ENCODE assay signal across 8 cellular contexts in genomic region chr11:8090756-8091155, GRCh38. TPM values are rescaled to one million over a fixed set of nuclear protein-coding genes. Genes with fewer than 3 reads are reported as not detected.
A peak's percentile ranks its signal among the peaks of the same experiment; 100 is the strongest.
DNase-seq lines count a peak whose midpoint lies in the region; ATAC-seq, FAIRE-seq and TF ChIP-seq lines count a peak whose summit lies in the region.

No MANE protein-coding gene starts in this region.

- no peaks in the 10 kb centered on the region for H3K27me3 ChIP-seq in astrocyte (ENCODE audit: insufficient read depth, low read length)

- no peak overlapping the region for H3K9ac ChIP-seq in astrocyte (ENCODE audit: low read length)

- no peak overlapping the region for H2AFZ ChIP-seq in astrocyte (ENCODE audit: low read depth, low read length)

- H4K20me1 ChIP-seq in astrocyte (ENCODE audit: insufficient read depth, low read length) = peaks cover 44% of the 10 kb centered on the region

- peaks cover 26% of the 10 kb centered on the region for H3K27me3 Mint-ChIP-seq in astrocyte (ENCODE audit: low read depth, unreplicated experiment)

- peak; percentile 45 for TF ChIP-seq RAD21 in Ishikawa (IDR thresholded peaks at IDR 0.05; ENCODE audit: low read depth)

- peak; percentile 8 for DNase-seq in DMS53 treated with DMSO at 0.1 percent for 48 hours (lab: John Stamatoyannopoulos, UW; ENCODE audit: unreplicated experiment)
- no peak for DNase-seq in astrocyte (ENCODE audit: low read depth)
- DNase-seq in lung microvascular endothelial cell (ENCODE audit: low read depth in 2 of 2) = peak; percentile 30 to 57
- DNase-seq in RCC 7860 (ENCODE audit: low spot score) = no peak
- no peak for DNase-seq in NK-92 (lab: John Stamatoyannopoulos, UW; ENCODE audit: unreplicated experiment)
- no peak for DNase-seq in NCI-H187 (lab: John Stamatoyannopoulos, UW)

- no peaks in the 10 kb centered on the region for H3K9me3 Mint-ChIP-seq in astrocyte (ENCODE audit: unreplicated experiment)

- no peak overlapping the region for H3K4me2 ChIP-seq in astrocyte (ENCODE audit: low read length)

- peak; percentile 64 for TF ChIP-seq CTCF in astrocyte (IDR thresholded peaks at IDR 0.05; ENCODE audit: insufficient read depth, low read depth, low read length)

- no peaks in the 10 kb centered on the region for H3K4me1 ChIP-seq in astrocyte (ENCODE audit: insufficient read depth, low read length)

- H3K4me3 ChIP-seq in astrocyte (ENCODE audit: insufficient read depth, low read depth, low read length) = no peak overlapping the region

- peaks cover 7% of the 10 kb centered on the region for H3K4me1 Mint-ChIP-seq in astrocyte (ENCODE audit: low read depth, unreplicated experiment)

- H3K4me3 Mint-ChIP-seq in astrocyte (ENCODE audit: unreplicated experiment) = no peak overlapping the region

- H3K9me3 ChIP-seq in astrocyte (ENCODE audit: insufficient read depth, low read depth, low read length) = no peaks in the 10 kb centered on the region

- H3K27ac ChIP-seq in astrocyte (ENCODE audit: low read depth, low read length) = no peak overlapping the region

- no peak for FAIRE-seq in astrocyte (lab: Jason Lieb, UNC)
- no peak for FAIRE-seq in RCC 7860 (lab: Jason Lieb, UNC)

- no peak overlapping the region for H3K27ac Mint-ChIP-seq in astrocyte (ENCODE audit: unreplicated experiment)

- no peak for TF ChIP-seq EP300 in Ishikawa (IDR thresholded peaks at IDR 0.05; ENCODE audit: borderline replicate concordance)

- no peaks in the 10 kb centered on the region for H3K36me3 ChIP-seq in astrocyte (ENCODE audit: insufficient read depth, low read length)

- no peaks in the 10 kb centered on the region for H3K79me2 ChIP-seq in astrocyte (ENCODE audit: insufficient read depth, low read length)

- no peak for ATAC-seq in HG03571 (IDR thresholded peaks at IDR 0.05; ENCODE audit: unreplicated experiment)

- peaks cover 16% of the 10 kb centered on the region for H3K36me3 Mint-ChIP-seq in astrocyte (ENCODE audit: low read depth, unreplicated experiment)

TF ChIP-seq in Ishikawa, 13 proteins besides CTCF, POLR2A, EP300 and RAD21:
- TF ChIP-seq ZBTB7A (IDR thresholded peaks at IDR 0.05; ENCODE audit: low read depth) (no peak), FOXM1 (IDR thresholded peaks at IDR 0.05; ENCODE audit: borderline replicate concordance, low read depth) (no peak), CEBPB (IDR thresholded peaks at IDR 0.05) (no peak), USF1 (IDR thresholded peaks at IDR 0.05) (no peak), EGR1 (IDR thresholded peaks at IDR 0.05) (no peak), YY1 (IDR thresholded peaks at IDR 0.05; ENCODE audit: low read depth) (no peak), NFIC (IDR thresholded peaks at IDR 0.05) (no peak), TEAD4 (IDR thresholded peaks at IDR 0.05) (no peak), CREB1 (IDR thresholded peaks at IDR 0.05; ENCODE audit: low read depth) (no peak), MAX (IDR thresholded peaks at IDR 0.05) (no peak), REST (IDR thresholded peaks at IDR 0.05; ENCODE audit: low read depth) (no peak), TAF1 (IDR thresholded peaks at IDR 0.05; ENCODE audit: low read depth) (no peak), TCF12 (IDR thresholded peaks at IDR 0.05; ENCODE audit: low read depth) (no peak)
TF ChIP-seq in Ishikawa: peak in this region for 0.

RNA-seq across cellular contexts. Expression of gene TUB, which starts 9.7 kb away (rescaled TPM):
- total RNA-seq in astrocyte = 5.7 and 6.0 TPM in 2 replicates
- total RNA-seq in lung microvascular endothelial cell = 0.60 and 0.65 TPM in 2 replicates

Comparison
In these comparisons a context has a peak if more than half of its experiments do, and no peak if none do; other contexts are left out.
1. DNase-seq: peak in DMS53 treated with DMSO at 0.1 percent for 48 hours (single experiment) and lung microvascular endothelial cell (2 of 2); none in astrocyte (single experiment), RCC 7860 (single experiment), NK-92 (single experiment) and NCI-H187 (0 of 2).